8 cellular contexts compared by ENCODE assay signal in genomic region chr10:1109795-1110673, GRCh38. TPM values are rescaled to one million over a fixed set of nuclear protein-coding genes. Genes with fewer than 3 reads are reported as not detected.
DNase-seq lines count a peak whose midpoint lies in the region; ATAC-seq and TF ChIP-seq lines count a peak whose summit lies in the region.

No MANE protein-coding gene starts in this region.

- H3K27ac Mint-ChIP-seq in activated T-cell treated with anti-CD3 and anti-CD28 coated beads, Interleukin-2, amount 50 U/mL, for 24 hours = peak overlapping the region; percentile 94
- peak overlapping the region; percentile 62 for H3K27ac Mint-ChIP-seq in osteocyte (ENCODE audit: unreplicated experiment)

- H3K4me3 Mint-ChIP-seq in activated T-cell treated with anti-CD3 and anti-CD28 coated beads, Interleukin-2, amount 50 U/mL, for 24 hours = peak overlapping the region; percentile 64
- H3K4me3 Mint-ChIP-seq in osteocyte (ENCODE audit: unreplicated experiment) = no peak overlapping the region

- DNase-seq in AG10803 (ENCODE audit: low read depth) (peak; percentile 75), OCI-M1 (lab: John Stamatoyannopoulos, UW) (peak; percentile 53), fibroblast of the aortic adventitia (ENCODE audit: low read depth) (peak; percentile 45), osteocyte (ENCODE audit: extremely low spot score, unreplicated experiment) (no peak), tibial nerve (ENCODE audit: low spot score in 2 of 2) (peak in 1 of 2 donors; percentile 46)
- peak; percentile 82 for DNase-seq in activated T-cell treated with anti-CD3 and anti-CD28 coated beads, Interleukin-2, amount 50 U/mL, for 24 hours

- TF ChIP-seq CTCF in AG10803 (conservative IDR thresholded peaks at IDR 0.05; ENCODE audit: low read length) = peak; percentile 59
- peak; percentile 52 for TF ChIP-seq CTCF in fibroblast of the aortic adventitia (IDR thresholded peaks at IDR 0.05; ENCODE audit: insufficient read depth, low read length)
- TF ChIP-seq CTCF in osteocyte (IDR thresholded peaks at IDR 0.05) = peak; percentile 89
- peak; percentile 46 to 69 (median 54) for TF ChIP-seq CTCF in tibial nerve (IDR thresholded peaks at IDR 0.05)

- H3K36me3 Mint-ChIP-seq in activated T-cell treated with anti-CD3 and anti-CD28 coated beads, Interleukin-2, amount 50 U/mL, for 24 hours (ENCODE audit: low read depth) = peaks cover 46% of the 10 kb centered on the region
- peaks cover 56% of the 10 kb centered on the region for H3K36me3 Mint-ChIP-seq in osteocyte (ENCODE audit: unreplicated experiment)

- no peaks in the 10 kb centered on the region for H3K27me3 Mint-ChIP-seq in activated T-cell treated with anti-CD3 and anti-CD28 coated beads, Interleukin-2, amount 50 U/mL, for 24 hours
- H3K27me3 Mint-ChIP-seq in osteocyte (ENCODE audit: unreplicated experiment) = no peaks in the 10 kb centered on the region

- WGBS in tibial nerve, 2 donors = 70 to 74% methylated on average over 29 to 32 of the region's 32 CpGs

- no peak overlapping the region for H3K4me3 ChIP-seq in AG10803 (ENCODE audit: low read length)
- no peak overlapping the region for H3K4me3 ChIP-seq in fibroblast of the aortic adventitia (ENCODE audit: low read depth, low read length)
- no peak overlapping the region for H3K4me3 ChIP-seq in tibial nerve

- H3K36me3 ChIP-seq in tibial nerve = peaks cover 0 to 88% (median 4%) of the 10 kb centered on the region in 3 donors

- TF ChIP-seq POLR2A in tibial nerve (IDR thresholded peaks at IDR 0.05) = no peak

- H3K9me3 Mint-ChIP-seq in activated T-cell treated with anti-CD3 and anti-CD28 coated beads, Interleukin-2, amount 50 U/mL, for 24 hours = no peaks in the 10 kb centered on the region
- no peaks in the 10 kb centered on the region for H3K9me3 Mint-ChIP-seq in osteocyte (ENCODE audit: unreplicated experiment)

- H3K27ac ChIP-seq in tibial nerve = peak overlapping the region in 3 of 4 donors; percentile 34 to 50 (median 41)

- no peaks in the 10 kb centered on the region for H3K9me3 ChIP-seq in tibial nerve

- no peaks in the 10 kb centered on the region for H3K27me3 ChIP-seq in tibial nerve

- H3K4me1 ChIP-seq in tibial nerve = peaks cover 0 to 7% (median 0%) of the 10 kb centered on the region in 4 donors

- ATAC-seq in GM18508 (IDR thresholded peaks at IDR 0.05; ENCODE audit: insufficient read depth, unreplicated experiment) (peak; percentile 91), HG03103 (IDR thresholded peaks at IDR 0.05; ENCODE audit: low read depth, unreplicated experiment) (peak; percentile 95)

- TF ChIP-seq EP300 in tibial nerve (IDR thresholded peaks at IDR 0.05) = no peak

- peaks cover 42% of the 10 kb centered on the region for H3K4me1 Mint-ChIP-seq in activated T-cell treated with anti-CD3 and anti-CD28 coated beads, Interleukin-2, amount 50 U/mL, for 24 hours (ENCODE audit: low read depth)
- peaks cover 19% of the 10 kb centered on the region for H3K4me1 Mint-ChIP-seq in osteocyte (ENCODE audit: unreplicated experiment)

RNA-seq across cellular contexts. Expression of gene WDR37, which starts 53.8 kb away (rescaled TPM):
- total RNA-seq in fibroblast of the aortic adventitia (ENCODE audit: low replicate concordance) (14.4 and 17.0 TPM in 2 replicates), osteocyte (13.6 and 15.3 TPM in 2 replicates), tibial nerve (10 to 100 TPM in 3 of 4 donors, 1 to 10 TPM in 1; 9.6 to 14.4 (median 12.9) TPM)
